8 cellular contexts compared by ENCODE assay signal in the genomic region with DNA sequence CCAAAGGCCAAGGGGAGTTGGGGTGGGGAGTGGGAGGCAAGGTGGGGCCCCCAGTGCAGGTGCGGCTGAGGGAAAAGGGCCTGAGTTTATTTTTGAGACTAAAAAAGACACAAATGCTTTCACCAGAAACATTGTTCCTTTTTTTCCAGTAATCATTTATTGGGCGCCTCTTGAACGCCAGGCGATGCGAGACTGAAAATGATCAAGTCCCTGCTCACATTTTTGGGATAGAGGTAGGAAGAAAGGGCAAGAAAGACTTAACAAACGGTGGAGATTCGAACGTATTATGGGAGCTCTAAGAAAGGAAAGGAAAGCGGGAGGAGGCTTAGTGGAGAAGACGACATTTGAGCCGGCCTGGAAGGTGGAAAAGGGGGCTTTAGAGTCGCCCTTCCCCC. TPM values are rescaled to one million over a fixed set of nuclear protein-coding genes. Genes with fewer than 3 reads are reported as not detected.
DNase-seq lines count a peak whose midpoint lies in the region; ATAC-seq and TF ChIP-seq lines count a peak whose summit lies in the region.

No MANE protein-coding gene starts in this region.

- dilution Hi-C loops in IMR-90 (cut with HindIII; ENCODE audit: low sequenced_read_pairs, unreplicated experiment): no loop called here

- CTCF ChIA-PET in IMR-90 (lab: Yijun Ruan, JAX): interaction anchor here (2.1 kb wide), 1 partner anchor 17 kb away, joined by 11 read pairs; no protein-coding TSS in a partner anchor

- peaks cover 13 to 37% of the 10 kb centered on the region in 2 experiments for H3K79me1 ChIP-seq in IMR-90 (ENCODE audit: low read depth in 1 of 2, low read length in 2 of 2)

- peak overlapping the region; percentile 93 to 100 (median 99) for H3K4me3 Mint-ChIP-seq in naive thymus-derived CD8-positive, alpha-beta T cell

- H3K9me3 ChIP-seq in IMR-90 (ENCODE audit: control insufficient read depth, insufficient read depth, low read length): no peaks in the 10 kb centered on the region

- H3K4me3 ChIP-seq in AG09309 (ENCODE audit: control insufficient read depth, low read depth, low read length): peak overlapping the region; percentile 54
- H3K4me3 ChIP-seq in IMR-90 (ENCODE audit: insufficient read depth, low read depth, low read length): peak overlapping the region; percentile 50
- H3K4me3 ChIP-seq in choroid plexus epithelial cell (ENCODE audit: low read depth, low read length): peak overlapping the region; percentile 96

- WGBS in IMR-90 (ENCODE audit: extremely low coverage in 2 of 2, insufficient read length in 1 of 2), 2 experiments: no CpG with 5 or more reads among the region's 12 CpGs

- H3K4me1 ChIP-seq in IMR-90 (ENCODE audit: control insufficient read depth, insufficient read depth, low read length): peaks cover 8% of the 10 kb centered on the region

- H3K9me1 ChIP-seq in IMR-90 (ENCODE audit: insufficient read depth, low read length): 0 out of 2 replicates have a peak, but pooled peaks cover 7% of the 10 kb centered on the region

- H2AK9ac ChIP-seq in IMR-90 (replicated peaks; ENCODE audit: low read depth, low read length, poor library complexity): peak overlapping the region; percentile 99

- no peaks in the 10 kb centered on the region for H3K9me3 Mint-ChIP-seq in naive thymus-derived CD8-positive, alpha-beta T cell

- peak overlapping the region; percentile 8; the same call in 1 of the 2 replicates for H2BK20ac ChIP-seq in IMR-90 (ENCODE audit: low read depth, low read length)

- TF ChIP-seq POLR2A in IMR-90 (IDR thresholded peaks at IDR 0.05; ENCODE audit: low read depth, low read length): no peak

- TF ChIP-seq CTCF in AG09309 (IDR thresholded peaks at IDR 0.05; ENCODE audit: control insufficient read depth, insufficient read depth, low read depth, low read length, missing control alignments) (no peak), IMR-90 (conservative IDR thresholded peaks at IDR 0.05; ENCODE audit: low read depth, low read length) (no peak), choroid plexus epithelial cell (conservative IDR thresholded peaks at IDR 0.05; ENCODE audit: low read depth, low read length) (no peak)

- H3K27me3 Mint-ChIP-seq in naive thymus-derived CD8-positive, alpha-beta T cell: peaks cover 0 to 5% (median 0%) of the 10 kb centered on the region in 5 donors

- peak overlapping the region; percentile 83 for H4K5ac ChIP-seq in IMR-90 (ENCODE audit: low read depth, low read length)

- in situ Hi-C loops in IMR-90 (cut with MboI; ENCODE audit: low sequenced_read_pairs): no loop called here

- peak overlapping the region; percentile 76 for H3K9ac ChIP-seq in IMR-90 (ENCODE audit: low read depth, low read length)

- peak overlapping the region; percentile 43; the same call in 1 of the 2 replicates for H2BK120ac ChIP-seq in IMR-90 (ENCODE audit: low read depth, low read length)

- peaks cover 11% of the 10 kb centered on the region for H3K36me3 ChIP-seq in IMR-90 (ENCODE audit: control insufficient read depth, insufficient read depth, low read length)

- intact Hi-C loops in IMR-90 (cut with micrococcal nuclease): no loop called here

- H3K27me3 ChIP-seq in IMR-90 (ENCODE audit: control insufficient read depth, insufficient read depth, low read length): peaks cover 20% of the 10 kb centered on the region; the same call in 1 of the 2 replicates

- peak overlapping the region; percentile 92 to 97 for H4K8ac ChIP-seq in IMR-90 (ENCODE audit: low read depth in 2 of 2, low read length in 2 of 2)

- peak overlapping the region; percentile 95 for H2AFZ ChIP-seq in IMR-90 (replicated peaks; ENCODE audit: low read length, poor library complexity)

- H4K91ac ChIP-seq in IMR-90 (ENCODE audit: insufficient read depth, low read depth, low read length): peak overlapping the region; percentile 76

- no peak for DNase-seq in AG09309 (ENCODE audit: low read depth)
- DNase-seq in IMR-90: no peak
- DNase-seq in choroid plexus epithelial cell (ENCODE audit: low read depth): no peak
- no peak for DNase-seq in naive thymus-derived CD8-positive, alpha-beta T cell
- DNase-seq in UCSD-AML1 (lab: John Stamatoyannopoulos, UW; ENCODE audit: unreplicated experiment): no peak
- DNase-seq in NCI-H1436 treated with DMSO at 0.1 percent for 48 hours (lab: John Stamatoyannopoulos, UW): no peak
- no peak for DNase-seq in stimulated activated CD8-positive, alpha-beta memory T cell treated with anti-CD3 and anti-CD28 coated beads, Interleukin-4, amount 100 ng/mL, for 48 hours

- H3K23ac ChIP-seq in IMR-90 (ENCODE audit: low read depth, low read length): peak overlapping the region; percentile 81

- H2AK5ac ChIP-seq in IMR-90 (ENCODE audit: low read depth, low read length): peak overlapping the region; percentile 92

- TF ChIP-seq RAD21 in IMR-90 (IDR thresholded peaks at IDR 0.05; ENCODE audit: low read length): no peak

- peak overlapping the region; percentile 19 for H3K18ac ChIP-seq in IMR-90 (ENCODE audit: low read depth, low read length)

- peak overlapping the region; percentile 58 for H3K27ac ChIP-seq in IMR-90 (ENCODE audit: insufficient read depth, low read length)

- POLR2A ChIA-PET in IMR-90 (lab: Charles Lee; ENCODE audit: unreplicated experiment): no interaction called here
- POLR2A ChIA-PET in naive thymus-derived CD8-positive, alpha-beta T cell (lab: Charles Lee): interaction anchor here (1.4 to 2.9 kb wide), 5 partner anchors 10 to 216 kb away, joined by 4 to 26 read pairs (median 9); partner anchors contain the start of genes BANF1, EIF1AD and PACS1

- H3K4me1 Mint-ChIP-seq in naive thymus-derived CD8-positive, alpha-beta T cell: peaks cover 19 to 44% (median 37%) of the 10 kb centered on the region in 4 donors

- no peak overlapping the region; the same call in 2 of the 3 replicates for H2BK15ac ChIP-seq in IMR-90 (ENCODE audit: low read depth, low read length)

- peaks cover 11% of the 10 kb centered on the region; the same call in 1 of the 2 replicates for H4K20me1 ChIP-seq in IMR-90 (ENCODE audit: insufficient read depth, low read length)

- H3K14ac ChIP-seq in IMR-90 (replicated peaks; ENCODE audit: low read depth, low read length): peak overlapping the region; percentile 89

- peak overlapping the region; percentile 83 for H3K4me2 ChIP-seq in IMR-90 (ENCODE audit: low read depth, low read length)

- ATAC-seq in IMR-90 (ENCODE audit: low read depth) (no peak), HG03342 (IDR thresholded peaks at IDR 0.05; ENCODE audit: unreplicated experiment) (no peak)
- ATAC-seq in naive thymus-derived CD8-positive, alpha-beta T cell: no peak

- H2BK5ac ChIP-seq in IMR-90 (ENCODE audit: low read depth, low read length, poor library complexity, severe bottlenecking): peak overlapping the region; percentile 48

- H3K56ac ChIP-seq in IMR-90 (ENCODE audit: extremely low read depth, insufficient read depth, low read length): peak overlapping the region; percentile 54; the same call in 1 of the 2 replicates

- no TSS peak for BruUV-seq in IMR-90 (replicated peaks; lab: Mats Ljungman, UMichigan)

- peaks cover 3 to 32% (median 3%) of the 10 kb centered on the region in 3 donors for H3K36me3 Mint-ChIP-seq in naive thymus-derived CD8-positive, alpha-beta T cell

- peak overlapping the region; percentile 51 to 98 (median 94) for H3K27ac Mint-ChIP-seq in naive thymus-derived CD8-positive, alpha-beta T cell

- H3K4ac ChIP-seq in IMR-90 (ENCODE audit: low read depth, low read length): peak overlapping the region; percentile 84

TF ChIP-seq in IMR-90, 13 proteins besides CTCF, POLR2A, EP300 and RAD21 (continues in another document):
- TF ChIP-seq, protein P1, sequence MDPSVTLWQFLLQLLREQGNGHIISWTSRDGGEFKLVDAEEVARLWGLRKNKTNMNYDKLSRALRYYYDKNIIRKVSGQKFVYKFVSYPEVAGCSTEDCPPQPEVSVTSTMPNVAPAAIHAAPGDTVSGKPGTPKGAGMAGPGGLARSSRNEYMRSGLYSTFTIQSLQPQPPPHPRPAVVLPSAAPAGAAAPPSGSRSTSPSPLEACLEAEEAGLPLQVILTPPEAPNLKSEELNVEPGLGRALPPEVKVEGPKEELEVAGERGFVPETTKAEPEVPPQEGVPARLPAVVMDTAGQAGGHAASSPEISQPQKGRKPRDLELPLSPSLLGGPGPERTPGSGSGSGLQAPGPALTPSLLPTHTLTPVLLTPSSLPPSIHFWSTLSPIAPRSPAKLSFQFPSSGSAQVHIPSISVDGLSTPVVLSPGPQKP (IDR thresholded peaks at IDR 0.05; ENCODE audit: borderline replicate concordance, low read depth, low read length): no peak

RNA-seq across cellular contexts. Expression of gene SF3B2, which starts 0.8 kb away (rescaled TPM):
- 120 and 164 TPM in 2 replicates for total RNA-seq in IMR-90 (2012; rRNA removed)
- 110 and 122 TPM in 2 replicates for polyA plus RNA-seq in IMR-90 (2012; rRNA removed)
- polyA plus RNA-seq in IMR-90 (2012; cell fraction: cytosol; rRNA removed): 69.3 and 85.8 TPM in 2 replicates
- polyA plus RNA-seq in IMR-90 (2012; cell fraction: nucleus; rRNA removed; ENCODE audit: low replicate concordance): 115 and 125 TPM in 2 replicates
- 100 to 1,000 TPM; 184 to 197 TPM for total RNA-seq in naive thymus-derived CD8-positive, alpha-beta T cell
- polyA plus RNA-seq in naive thymus-derived CD8-positive, alpha-beta T cell: 100 to 1,000 TPM in 1 of 3 donors, 10 to 100 TPM in 2; 70.3 to 115 (median 91.6) TPM

RNA-seq across cellular contexts. Expression of gene GAL3ST3, which starts 2.4 kb away (rescaled TPM):
- not detected in 2 replicates for total RNA-seq in IMR-90 (2012; rRNA removed)
- 0.19 TPM in 2 replicates for polyA plus RNA-seq in IMR-90 (2012; rRNA removed)
- polyA plus RNA-seq in IMR-90 (2012; cell fraction: cytosol; rRNA removed): 0.04 and 0.35 TPM in 2 replicates
- polyA plus RNA-seq in IMR-90 (2012; cell fraction: nucleus; rRNA removed; ENCODE audit: low replicate concordance): 0.28 and 0.32 TPM in 2 replicates
- total RNA-seq in naive thymus-derived CD8-positive, alpha-beta T cell: not detected
- under 1 TPM in 1 of 3 donors, not detected in 2; 0.27 TPM for polyA plus RNA-seq in naive thymus-derived CD8-positive, alpha-beta T cell

RNA-seq across cellular contexts. Expression of gene PACS1, which starts 18.7 kb away (rescaled TPM):
- 7.3 and 8.6 TPM in 2 replicates for total RNA-seq in IMR-90 (2012; rRNA removed)
- polyA plus RNA-seq in IMR-90 (2012; rRNA removed): 29.0 and 32.0 TPM in 2 replicates
- polyA plus RNA-seq in IMR-90 (2012; cell fraction: cytosol; rRNA removed): 22.7 and 37.8 TPM in 2 replicates
- 54.0 and 75.8 TPM in 2 replicates for polyA plus RNA-seq in IMR-90 (2012; cell fraction: nucleus; rRNA removed; ENCODE audit: low replicate concordance)
- total RNA-seq in naive thymus-derived CD8-positive, alpha-beta T cell: 100 to 1,000 TPM; 312 to 317 TPM
- polyA plus RNA-seq in naive thymus-derived CD8-positive, alpha-beta T cell: 10 to 100 TPM; 35.9 to 98.8 (median 49.9) TPM

RNA-seq across cellular contexts. Expression of gene CATSPER1, which starts 25.1 kb away (rescaled TPM):
- total RNA-seq in IMR-90 (2012; rRNA removed): 0.18 and 0.28 TPM in 2 replicates
- 0.91 and 1.0 TPM in 2 replicates for polyA plus RNA-seq in IMR-90 (2012; rRNA removed)
- 0.80 and 1.8 TPM in 2 replicates for polyA plus RNA-seq in IMR-90 (2012; cell fraction: cytosol; rRNA removed)
- 0.27 and 0.28 TPM in 2 replicates for polyA plus RNA-seq in IMR-90 (2012; cell fraction: nucleus; rRNA removed; ENCODE audit: low replicate concordance)
- total RNA-seq in naive thymus-derived CD8-positive, alpha-beta T cell: not detected
- polyA plus RNA-seq in naive thymus-derived CD8-positive, alpha-beta T cell: under 1 TPM in 1 of 3 donors, not detected in 2; 0.11 TPM

RNA-seq across cellular contexts. Expression of gene CST6, which starts 39.6 kb away (rescaled TPM):
- 0.28 and 0.54 TPM in 2 replicates for total RNA-seq in IMR-90 (2012; rRNA removed)
- polyA plus RNA-seq in IMR-90 (2012; rRNA removed): 3.0 and 4.9 TPM in 2 replicates
- polyA plus RNA-seq in IMR-90 (2012; cell fraction: cytosol; rRNA removed): 1.2 and 6.5 TPM in 2 replicates
- 0.37 and 2.0 TPM in 2 replicates for polyA plus RNA-seq in IMR-90 (2012; cell fraction: nucleus; rRNA removed; ENCODE audit: low replicate concordance)
- not detected for total RNA-seq in naive thymus-derived CD8-positive, alpha-beta T cell
- not detected for polyA plus RNA-seq in naive thymus-derived CD8-positive, alpha-beta T cell

Comparison
In these comparisons a context has a peak if more than half of its experiments do, and no peak if none do; other contexts are left out.
1. RNA of gene PACS1, which starts 18.7 kb away (total RNA-seq): 312 to 317 TPM in naive thymus-derived CD8-positive, alpha-beta T cell; 7.3 to 8.6 TPM in IMR-90; every median in the first group is over 10 times any median in the second.
2. Peak in every context shown above with its lines, with median percentiles within 50 percentile points of each other: H3K4me3 ChIP-seq.